Comparison of ENCODE assay signal across 9 cellular contexts in genomic region chr4:119300388-119301131, GRCh38. TPM values are rescaled to one million over a fixed set of nuclear protein-coding genes. Genes with fewer than 3 reads are reported as not detected.
DNase-seq lines count a peak whose midpoint lies in the region; ATAC-seq and TF ChIP-seq lines count a peak whose summit lies in the region.
"Had no signal": no experiment of that assay in that cellular context is flagged by ENCODE, and none has a peak within 500 bp of the region (broad histone marks: within the 10 kb centered on the region; RNA-seq: fewer than 3 reads in every experiment).

No MANE protein-coding gene starts in this region.

- DNase-seq in ACHN (peak; percentile 94), dermis microvascular lymphatic vessel endothelial cell (ENCODE audit: low read depth in 2 of 2) (peak; percentile 73 to 85), lung (ENCODE audit: low spot score) (peak; percentile 96), kidney glomerular epithelial cell (lab: John Stamatoyannopoulos, UW) (no peak)
- DNase-seq in activated CD4-positive, alpha-beta T cell treated with anti-CD3 and anti-CD28 coated beads for 24 hours (ENCODE audit: low read depth in 2 of 2), result peak; percentile 82 to 88
- DNase-seq in stimulated activated CD8-positive, alpha-beta memory T cell treated with anti-CD3 and anti-CD28 coated beads, Interleukin-12 subunit alpha, Interleukin-12 subunit beta, amount 100 ng/mL, for 1 hour (ENCODE audit: low read depth), result peak; percentile 87

- no peaks in the 10 kb centered on the region for H3K9me3 ChIP-seq in lung (ENCODE audit: control insufficient read depth in 2 of 2, insufficient read depth in 1 of 2, low read length in 1 of 2)

- in situ Hi-C loops in ACHN (cut with HindIII; ENCODE audit: low pct_ligation_motif_present, low pct_unique_long_range_greater_than_20kb, low sequenced_read_pairs), result no loop called here

- WGBS in lung, 2 donors, result 0 to 1% methylated on average over 49 of the region's 49 CpGs

- peaks cover 2 to 17% of the 10 kb centered on the region in 2 donors for H3K4me1 ChIP-seq in lung (ENCODE audit: control insufficient read depth in 2 of 2, insufficient read depth in 2 of 2, low read length in 2 of 2)

- no peaks in the 10 kb centered on the region for H3K36me3 ChIP-seq in lung (ENCODE audit: control insufficient read depth in 2 of 2, insufficient read depth in 2 of 2, low read length in 2 of 2)

- H3K27ac ChIP-seq in lung (ENCODE audit: low read depth in 1 of 2, low read length in 1 of 2), result peak overlapping the region; percentile 91 to 98

- peak; percentile 86 for TF ChIP-seq POLR2A in GM19193 (IDR thresholded peaks at IDR 0.05; ENCODE audit: extremely low read depth, insufficient read depth, insufficient read length)

- ATAC-seq in HG03439 (IDR thresholded peaks at IDR 0.05; ENCODE audit: unreplicated experiment) (peak; percentile 99), lung (ENCODE audit: insufficient read depth, low FRiP score) (peak; percentile 98)

- TF ChIP-seq CTCF in lung (IDR thresholded peaks at IDR 0.05; ENCODE audit: control extremely low read depth, extremely low read depth), result no peak

- no peaks in the 10 kb centered on the region for H3K27me3 ChIP-seq in lung (ENCODE audit: control insufficient read depth, insufficient read depth)

- H3K4me3 ChIP-seq in lung, result peak overlapping the region; percentile 83

RNA-seq across cellular contexts. Expression of gene FABP2, which starts 21.4 kb away (rescaled TPM):
- total RNA-seq in dermis microvascular lymphatic vessel endothelial cell (not detected in 2 replicates), lung (not detected)
- polyA plus RNA-seq in lung, result not detected
- total RNA-seq: T-helper 1 cell treated with Interleukin-12 subunit alpha and Interleukin-12 subunit beta and Interleukin-4 antibody, amounts not matched to agents 30 ng/mL and 1 ng/mL, for 36 hours had no signal
